Comparison of ENCODE assay signal across 13 cellular contexts in the genomic region with DNA sequence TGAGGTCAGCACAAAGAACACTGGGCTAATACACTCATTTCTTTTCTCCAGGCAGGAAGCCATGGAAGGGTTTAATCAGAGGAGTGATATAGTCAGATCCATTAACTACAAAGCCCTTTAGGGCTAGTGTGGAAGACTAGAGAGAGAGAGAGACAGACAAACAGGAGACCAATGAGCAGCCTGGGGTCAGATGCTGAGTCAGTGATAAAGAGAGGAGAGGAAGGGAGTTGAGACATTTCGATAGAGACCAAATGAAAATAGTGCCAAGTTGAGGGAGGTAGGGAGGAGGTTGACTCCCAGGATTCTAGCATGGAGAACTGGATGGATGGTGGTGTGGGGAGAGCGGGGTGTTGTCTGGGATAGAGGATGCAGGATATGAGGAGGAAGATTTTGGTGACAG.
"Had no signal": no experiment of that assay in that cellular context is flagged by ENCODE, and none has a peak within 500 bp of the region (broad histone marks: within the 10 kb centered on the region; RNA-seq: fewer than 3 reads in every experiment).

No MANE protein-coding gene starts in this region.

- H3K27ac Mint-ChIP-seq: natural killer cell had no signal

- H3K4me3 Mint-ChIP-seq: natural killer cell had no signal

- DNase-seq: effector memory CD4-positive, alpha-beta T cell; erythroblast; foreskin keratinocyte; heart left ventricle; hippocampal formation; kidney glomerular epithelial cell; mammary epithelial cell; natural killer cell; sigmoid colon; stimulated activated CD4-positive, alpha-beta T cell treated with anti-CD3 and anti-CD28 coated beads, Interleukin-12 subunit alpha, Interleukin-12 subunit beta, amount 100 ng/mL, for 4 hours; stimulated activated naive CD4-positive, alpha-beta T cell treated with Interleukin-2 at 50 U/mL for 16 hours; trophoblast cell had no signal

- H3K27me3 ChIP-seq: foreskin keratinocyte, heart left ventricle, sigmoid colon had no signal

- H3K27ac ChIP-seq: foreskin keratinocyte, heart left ventricle, sigmoid colon, skin epidermis had no signal

- H3K4me3 ChIP-seq: heart left ventricle, sigmoid colon, skin epidermis had no signal

- ATAC-seq: foreskin keratinocyte, heart left ventricle, natural killer cell had no signal

- H3K4me1 ChIP-seq: foreskin keratinocyte, heart left ventricle, sigmoid colon had no signal
